In the genomic region with DNA sequence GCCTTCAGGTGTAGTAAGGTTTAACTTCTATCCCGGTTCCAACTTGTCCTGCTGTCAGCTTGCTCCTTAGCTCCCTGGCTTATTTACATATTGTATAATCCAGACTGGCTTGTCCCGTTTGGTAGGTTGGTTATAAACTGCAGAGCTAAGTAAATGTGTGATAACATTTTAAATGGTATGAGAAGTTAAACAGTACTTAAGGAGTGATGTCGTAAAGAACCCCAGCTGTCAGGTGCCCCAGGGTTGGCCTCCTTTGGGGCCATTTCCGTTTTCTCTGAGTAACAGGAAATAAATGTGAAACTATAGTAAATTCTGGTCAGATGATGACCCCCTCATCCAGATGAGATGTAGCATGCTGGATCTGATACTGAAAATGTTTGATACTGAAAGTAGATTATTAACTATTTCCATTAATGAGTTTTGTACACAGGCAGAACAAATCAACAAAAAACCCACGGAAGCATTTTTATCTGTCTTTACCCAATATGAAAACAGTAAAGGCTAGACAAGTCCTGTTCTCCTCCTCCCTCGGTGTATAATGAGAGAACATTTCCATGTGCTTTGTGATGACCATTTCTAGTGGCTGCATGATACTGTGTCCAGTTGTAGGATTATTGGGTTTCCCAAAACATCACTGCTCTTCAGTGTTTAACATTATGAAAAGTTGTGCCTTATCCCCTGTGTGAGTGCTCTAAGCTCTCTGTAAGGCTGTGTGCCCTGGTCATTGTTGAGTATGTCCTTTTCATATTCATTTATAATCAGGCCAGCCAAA, we compare ENCODE assay signal across 8 cellular contexts. TPM values are rescaled to one million over a fixed set of nuclear protein-coding genes. Genes with fewer than 3 reads are reported as not detected.
A peak's percentile ranks its signal among the peaks of the same experiment; 100 is the strongest.
DNase-seq lines count a peak whose midpoint lies in the region; ATAC-seq and TF ChIP-seq lines count a peak whose summit lies in the region.

No MANE protein-coding gene starts in this region.

- TF ChIP-seq POLR2A in Peyer's patch (IDR thresholded peaks at IDR 0.05) = no peak

- H3K4me1 ChIP-seq in Peyer's patch (peaks cover 0 to 72% (median 11%) of the 10 kb centered on the region in 4 donors), colonic mucosa (peaks cover 7% of the 10 kb centered on the region)
- peaks cover 0 to 9% of the 10 kb centered on the region in 2 donors for H3K4me1 ChIP-seq in naive thymus-derived CD4-positive, alpha-beta T cell (ENCODE audit: control insufficient read depth in 2 of 2, insufficient read depth in 2 of 2, low read length in 2 of 2)

- peak overlapping the region; percentile 2 to 85 (median 51) for H3K27ac Mint-ChIP-seq in naive thymus-derived CD4-positive, alpha-beta T cell

- H3K9me3 Mint-ChIP-seq in naive thymus-derived CD4-positive, alpha-beta T cell = peaks cover 0 to 3% (median 0%) of the 10 kb centered on the region in 11 donors

- peaks cover 0 to 11% (median 0%) of the 10 kb centered on the region in 5 donors for H3K36me3 Mint-ChIP-seq in naive thymus-derived CD4-positive, alpha-beta T cell

- peaks cover 0 to 5% (median 0%) of the 10 kb centered on the region in 5 donors for H3K27me3 Mint-ChIP-seq in naive thymus-derived CD4-positive, alpha-beta T cell

- H3K27ac ChIP-seq in Peyer's patch (peak overlapping the region; percentile 55 to 74 (median 66)), colonic mucosa (peak overlapping the region; percentile 84)
- no peak overlapping the region for H3K27ac ChIP-seq in naive thymus-derived CD4-positive, alpha-beta T cell (ENCODE audit: low read depth, low read length)

- TF ChIP-seq CTCF in Peyer's patch (IDR thresholded peaks at IDR 0.05) (no peak), colonic mucosa (IDR thresholded peaks at IDR 0.05) (no peak)

- H3K27me3 ChIP-seq in Peyer's patch = no peaks in the 10 kb centered on the region
- H3K27me3 ChIP-seq in colonic mucosa = no peaks in the 10 kb centered on the region
- no peaks in the 10 kb centered on the region for H3K27me3 ChIP-seq in naive thymus-derived CD4-positive, alpha-beta T cell (ENCODE audit: control insufficient read depth in 2 of 2, insufficient read depth in 2 of 2, low read length in 2 of 2)

- ATAC-seq in GM18861 (IDR thresholded peaks at IDR 0.05; ENCODE audit: unreplicated experiment) = peak; percentile 89
- ATAC-seq in HG03045 (IDR thresholded peaks at IDR 0.05; ENCODE audit: unreplicated experiment) = peak; percentile 78
- ATAC-seq in naive thymus-derived CD4-positive, alpha-beta T cell = peak; percentile 83

- DNase-seq in AG08396 (ENCODE audit: low spot score) = peak; percentile 37
- peak in 2 of 3 donors; percentile 59 to 86 for DNase-seq in Peyer's patch
- peak; percentile 85 for DNase-seq in colonic mucosa
- peak in 2 of 9 donors; percentile 20 to 30 for DNase-seq in naive thymus-derived CD4-positive, alpha-beta T cell
- DNase-seq in NCI-H2081 (lab: John Stamatoyannopoulos, UW) = no peak
- DNase-seq in COLO668 (lab: John Stamatoyannopoulos, UW; ENCODE audit: unreplicated experiment) = no peak

- peaks cover 14 to 21% (median 17%) of the 10 kb centered on the region in 7 donors for H3K4me1 Mint-ChIP-seq in naive thymus-derived CD4-positive, alpha-beta T cell

- intact Hi-C loops in colonic mucosa (cut with DNase I) = no loop called here
- intact Hi-C loops in naive thymus-derived CD4-positive, alpha-beta T cell (cut with micrococcal nuclease) = loop anchor here (1.0 to 10.0 kb wide), 5 partner anchors 22 to 174 kb away; partner anchors contain the start of genes SMARCA5 (in 2 of the 2) and USP38 (in 1 of the 2)

- H3K36me3 ChIP-seq in Peyer's patch (no peaks in the 10 kb centered on the region), colonic mucosa (no peaks in the 10 kb centered on the region)
- no peaks in the 10 kb centered on the region for H3K36me3 ChIP-seq in naive thymus-derived CD4-positive, alpha-beta T cell (ENCODE audit: control insufficient read depth in 2 of 3, insufficient read depth in 3 of 3, low read length in 3 of 3)

- peak overlapping the region in 1 of 2 donors; percentile 63 for H3K9ac ChIP-seq in colonic mucosa (ENCODE audit: low read depth in 2 of 2, low read length in 2 of 2)

- POLR2A ChIA-PET in naive thymus-derived CD4-positive, alpha-beta T cell (lab: Charles Lee) = no interaction called here

- peak overlapping the region in 1 of 4 donors; percentile 12 for H3K4me3 ChIP-seq in Peyer's patch
- H3K4me3 ChIP-seq in colonic mucosa = no peak overlapping the region
- peak overlapping the region; percentile 14 for H3K4me3 ChIP-seq in naive thymus-derived CD4-positive, alpha-beta T cell (ENCODE audit: low read length)

- H3K9me3 ChIP-seq in Peyer's patch (no peaks in the 10 kb centered on the region), colonic mucosa (no peaks in the 10 kb centered on the region)
- no peaks in the 10 kb centered on the region for H3K9me3 ChIP-seq in naive thymus-derived CD4-positive, alpha-beta T cell (ENCODE audit: control insufficient read depth in 2 of 3, low read length in 3 of 3)

- H3K4me3 Mint-ChIP-seq in naive thymus-derived CD4-positive, alpha-beta T cell = peak overlapping the region; percentile 52 to 72 (median 66)

- CTCF ChIA-PET in naive thymus-derived CD4-positive, alpha-beta T cell (lab: Charles Lee) = interaction anchor here (0.6 kb wide), 1 partner anchor 23 kb away, joined by 5 read pairs; no protein-coding TSS in a partner anchor

RNA-seq across cellular contexts. Expression of gene GAB1, which starts 22.4 kb away (rescaled TPM):
- total RNA-seq in Peyer's patch = 10 to 100 TPM; 31.9 to 76.7 (median 40.5) TPM
- total RNA-seq in colonic mucosa = 10 to 100 TPM; 48.9 to 81.2 TPM
- 1 to 10 TPM in 2 of 5 experiments, under 1 TPM in 2, not detected in 1; 0.67 to 6.4 (median 2.2) TPM for total RNA-seq in naive thymus-derived CD4-positive, alpha-beta T cell
- polyA plus RNA-seq in naive thymus-derived CD4-positive, alpha-beta T cell = not detected

Comparison
In these comparisons a context has a peak if more than half of its experiments do, and no peak if none do; other contexts are left out.
1. DNase-seq: peak in AG08396 (single experiment), Peyer's patch (2 of 3) and colonic mucosa (single experiment); none in NCI-H2081 (0 of 2) and COLO668 (single experiment).
2. RNA of gene GAB1, which starts 22.4 kb away (total RNA-seq): 48.9 to 81.2 TPM in colonic mucosa and 31.9 to 76.7 TPM in Peyer's patch; 0.67 to 6.4 TPM in naive thymus-derived CD4-positive, alpha-beta T cell; every median in the first group is over 4 times any median in the second.
3. Peak in every context shown above with its lines, with median percentiles within 50 percentile points of each other: ATAC-seq.